Comparison of ENCODE assay signal across 20 cellular contexts in genomic region chr7:66452165-66452564, GRCh38.
DNase-seq lines count a peak whose midpoint lies in the region; ATAC-seq lines count a peak whose summit lies in the region.
"Had no signal": no experiment of that assay in that cellular context is flagged by ENCODE, and none has a peak within 500 bp of the region (broad histone marks: within the 10 kb centered on the region; RNA-seq: fewer than 3 reads in every experiment).

No MANE protein-coding gene starts in this region.

- H3K9me3 Mint-ChIP-seq in stimulated activated effector memory CD8-positive, alpha-beta T cell treated with anti-CD3 and anti-CD28 coated beads, Interleukin-12 subunit alpha, Interleukin-12 subunit beta, amount 100 ng/mL, for 72 hours, result no peaks in the 10 kb centered on the region
- H3K9me3 Mint-ChIP-seq: activated B cell treated with CpG ODN at 0.5 μM for 24 hours; activated CD4-positive, alpha-beta memory T cell treated with anti-CD3 and anti-CD28 coated beads for 36 hours; CD4-positive, CD25-positive, alpha-beta regulatory T cell; central memory CD8-positive, alpha-beta T cell had no signal

- intact Hi-C loops in left cardiac atrium (cut with DNase I), result no loop called here

- DNase-seq in AG20443 (ENCODE audit: low spot score) (peak; percentile 41), M059J (ENCODE audit: low read depth) (peak; percentile 17), fibroblast of peridontal ligament (ENCODE audit: extremely low read depth) (peak; percentile 30), left cardiac atrium (no peak)
- DNase-seq in stimulated activated effector memory CD8-positive, alpha-beta T cell treated with anti-CD3 and anti-CD28 coated beads, Interleukin-12 subunit alpha, Interleukin-12 subunit beta, amount 100 ng/mL, for 72 hours (ENCODE audit: low spot score in 2 of 2), result no peak
- DNase-seq: ACHN; activated B cell treated with CpG ODN at 0.5 μM for 24 hours; activated CD4-positive, alpha-beta memory T cell treated with anti-CD3 and anti-CD28 coated beads for 36 hours; activated T-cell treated with anti-CD3 and anti-CD28 coated beads for 4 hours; amniotic stem cell; CD4-positive, CD25-positive, alpha-beta regulatory T cell; DMS153; left lung; NCI-H1105; NCI-H748 treated with DMSO at 0.1 percent for 48 hours; T-helper 17 cell had no signal

- peaks cover 11% of the 10 kb centered on the region for H3K4me1 Mint-ChIP-seq in stimulated activated effector memory CD8-positive, alpha-beta T cell treated with anti-CD3 and anti-CD28 coated beads, Interleukin-12 subunit alpha, Interleukin-12 subunit beta, amount 100 ng/mL, for 72 hours
- H3K4me1 Mint-ChIP-seq: central memory CD8-positive, alpha-beta T cell had no signal

- peaks cover 12% of the 10 kb centered on the region for H3K36me3 Mint-ChIP-seq in stimulated activated effector memory CD8-positive, alpha-beta T cell treated with anti-CD3 and anti-CD28 coated beads, Interleukin-12 subunit alpha, Interleukin-12 subunit beta, amount 100 ng/mL, for 72 hours
- H3K36me3 Mint-ChIP-seq: activated CD4-positive, alpha-beta memory T cell treated with anti-CD3 and anti-CD28 coated beads for 36 hours had no signal

- no peak overlapping the region for H3K4me3 Mint-ChIP-seq in stimulated activated effector memory CD8-positive, alpha-beta T cell treated with anti-CD3 and anti-CD28 coated beads, Interleukin-12 subunit alpha, Interleukin-12 subunit beta, amount 100 ng/mL, for 72 hours
- H3K4me3 Mint-ChIP-seq: activated B cell treated with CpG ODN at 0.5 μM for 24 hours; activated CD4-positive, alpha-beta memory T cell treated with anti-CD3 and anti-CD28 coated beads for 36 hours; CD4-positive, CD25-positive, alpha-beta regulatory T cell; central memory CD8-positive, alpha-beta T cell; T-helper 17 cell had no signal

- no peak overlapping the region for H3K27ac Mint-ChIP-seq in stimulated activated effector memory CD8-positive, alpha-beta T cell treated with anti-CD3 and anti-CD28 coated beads, Interleukin-12 subunit alpha, Interleukin-12 subunit beta, amount 100 ng/mL, for 72 hours
- H3K27ac Mint-ChIP-seq: activated B cell treated with CpG ODN at 0.5 μM for 24 hours; activated CD4-positive, alpha-beta memory T cell treated with anti-CD3 and anti-CD28 coated beads for 36 hours; T-helper 17 cell had no signal

- peak; percentile 34 for ATAC-seq in GM21390 (IDR thresholded peaks at IDR 0.05; ENCODE audit: unreplicated experiment)
- no peak for ATAC-seq in HG03175 (IDR thresholded peaks at IDR 0.05; ENCODE audit: unreplicated experiment)
- ATAC-seq in left cardiac atrium, result no peak
- no peak for ATAC-seq in HG03097 (IDR thresholded peaks at IDR 0.05; ENCODE audit: low FRiP score, unreplicated experiment)
- no peak for ATAC-seq in stimulated activated effector memory CD8-positive, alpha-beta T cell treated with anti-CD3 and anti-CD28 coated beads, Interleukin-12 subunit alpha, Interleukin-12 subunit beta, amount 100 ng/mL, for 72 hours
- ATAC-seq: left lung, T-helper 17 cell had no signal

Comparison
In these comparisons a context has a peak if more than half of its experiments do, and no peak if none do; other contexts are left out.
1. DNase-seq: peak in AG20443 (single experiment), M059J (single experiment) and fibroblast of peridontal ligament (single experiment); none in left cardiac atrium (single experiment) and stimulated activated effector memory CD8-positive, alpha-beta T cell treated with anti-CD3 and anti-CD28 coated beads, Interleukin-12 subunit alpha, Interleukin-12 subunit beta, amount 100 ng/mL, for 72 hours (0 of 2).